Comparison of ENCODE assay signal across 1 cellular context in genomic region chr4:55729306-55730142, GRCh38.
TF ChIP-seq lines count a peak whose summit lies in the region.

No MANE protein-coding gene starts in this region.

TF ChIP-seq in K562, 482 proteins besides CTCF, POLR2A, EP300 and RAD21 (continued from another document and continues in another):
- TF ChIP-seq, protein P1, sequence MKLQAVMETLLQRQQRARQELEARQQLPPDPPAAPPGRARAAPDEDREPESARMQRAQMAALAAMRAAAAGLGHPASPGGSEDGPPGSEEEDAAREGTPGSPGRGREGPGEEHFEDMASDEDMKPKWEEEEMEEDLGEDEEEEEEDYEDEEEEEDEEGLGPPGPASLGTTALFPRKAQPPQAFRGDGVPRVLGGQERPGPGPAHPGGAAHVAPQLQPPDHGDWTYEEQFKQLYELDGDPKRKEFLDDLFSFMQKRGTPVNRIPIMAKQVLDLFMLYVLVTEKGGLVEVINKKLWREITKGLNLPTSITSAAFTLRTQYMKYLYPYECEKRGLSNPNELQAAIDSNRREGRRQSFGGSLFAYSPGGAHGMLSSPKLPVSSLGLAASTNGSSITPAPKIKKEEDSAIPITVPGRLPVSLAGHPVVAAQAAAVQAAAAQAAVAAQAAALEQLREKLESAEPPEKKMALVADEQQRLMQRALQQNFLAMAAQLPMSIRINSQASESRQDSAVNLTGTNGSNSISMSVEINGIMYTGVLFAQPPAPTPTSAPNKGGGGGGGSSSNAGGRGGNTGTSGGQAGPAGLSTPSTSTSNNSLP (IDR thresholded peaks at IDR 0.05; ENCODE audit: borderline replicate concordance, low read depth, low read length) = 0 out of 2 replicates have a peak, but pooled peaks have one; percentile 11
- TF ChIP-seq MAFF (IDR thresholded peaks at IDR 0.05; ENCODE audit: low read length) (no peak), ZNF282 (CRISPR knock-in tag; IDR thresholded peaks at IDR 0.05) (no peak), SMARCC2 (IDR thresholded peaks at IDR 0.05; ENCODE audit: low read depth) (no peak; the same call in 1 of the 2 replicates), SMAD1 (IDR thresholded peaks at IDR 0.05; ENCODE audit: low read depth, low read length, partially characterized antibody) (no peak), XRCC5 (IDR thresholded peaks at IDR 0.05; ENCODE audit: low read depth, low read length) (0 out of 2 replicates have a peak, but pooled peaks have one; percentile 32), POLR2H (tag; IDR thresholded peaks at IDR 0.05; ENCODE audit: low read depth) (peak; percentile 66; the same call in 1 of the 2 replicates), HDAC2 (IDR thresholded peaks at IDR 0.05) (peak; percentile 71), ZNF146 (CRISPR knock-in tag; IDR thresholded peaks at IDR 0.05; ENCODE audit: unreplicated experiment) (no peak), ZSCAN29 (IDR thresholded peaks at IDR 0.05) (no peak), ZNF280A (IDR thresholded peaks at IDR 0.05; ENCODE audit: low read depth, partially characterized antibody) (no peak), NCOR1 (IDR thresholded peaks at IDR 0.05) (peak; percentile 84), KLF13 (tag; IDR thresholded peaks at IDR 0.05; ENCODE audit: borderline replicate concordance, low read depth) (no peak), FUS (optimal IDR thresholded peaks at IDR 0.05; ENCODE audit: low read depth, low read length) (no peak), SP2 (IDR thresholded peaks at IDR 0.05; ENCODE audit: extremely low read depth, low read depth, low read length, poor library complexity, severe bottlenecking) (no peak), ERF (CRISPR knock-in tag; IDR thresholded peaks at IDR 0.05) (no peak), POLR2AphosphoS5 (IDR thresholded peaks at IDR 0.05; ENCODE audit: control insufficient read depth, insufficient read depth, low read depth, low read length) (peak; percentile 80), ATF4 (CRISPR knock-in tag; IDR thresholded peaks at IDR 0.05) (no peak), OTX1 (CRISPR knock-in tag; IDR thresholded peaks at IDR 0.05) (0 out of 2 replicates have a peak, but pooled peaks have one; percentile 3), FOXJ3 (CRISPR knock-in tag; IDR thresholded peaks at IDR 0.05) (no peak), NFIC (IDR thresholded peaks at IDR 0.05) (no peak), SAFB2 (IDR thresholded peaks at IDR 0.05; ENCODE audit: borderline replicate concordance, low read depth, low read length, severe bottlenecking) (no peak), PHF8 (IDR thresholded peaks at IDR 0.05; ENCODE audit: borderline replicate concordance, low read length) (no peak), TCF15 (CRISPR knock-in tag; IDR thresholded peaks at IDR 0.05) (0 out of 2 replicates have a peak, but pooled peaks have one; percentile 40), NFIX (CRISPR knock-in tag; IDR thresholded peaks at IDR 0.05; ENCODE audit: low read depth) (no peak), HDAC3 (IDR thresholded peaks at IDR 0.05; ENCODE audit: borderline replicate concordance, partially characterized antibody) (peak; percentile 40), HNRNPUL1 (IDR thresholded peaks at IDR 0.05; ENCODE audit: low read length) (no peak), TAF7 (tag; IDR thresholded peaks at IDR 0.05) (no peak), SRF (CRISPR knock-in tag; IDR thresholded peaks at IDR 0.05) (peak in 1 of 2 experiments; percentile 27; a peak in 1 of 4 replicates), MITF (IDR thresholded peaks at IDR 0.05) (peak; percentile 93), DIDO1 (tag; IDR thresholded peaks at IDR 0.05; ENCODE audit: low read depth) (no peak), KDM5B (IDR thresholded peaks at IDR 0.05; ENCODE audit: insufficient replicate concordance, low read depth, low read length) (no peak), MCM5 (IDR thresholded peaks at IDR 0.05; ENCODE audit: low read depth) (no peak), ETV6 (IDR thresholded peaks at IDR 0.05; ENCODE audit: borderline replicate concordance in 1 of 2, low read depth in 2 of 2, low read length in 1 of 2) (no peak), ETV6 (CRISPR knock-in tag; IDR thresholded peaks at IDR 0.05; ENCODE audit: borderline replicate concordance) (no peak), FOXK2 (conservative IDR thresholded peaks at IDR 0.05 in 1 of 2, IDR thresholded peaks at IDR 0.05 in 1 of 2; ENCODE audit: low read depth in 2 of 2) (no peak), FOSL1 (tag; conservative IDR thresholded peaks at IDR 0.05) (no peak; the same call in 1 of the 2 replicates), ZBTB7A (IDR thresholded peaks at IDR 0.05; ENCODE audit: borderline replicate concordance, control insufficient read depth, low read depth, low read length) (peak; percentile 38; the same call in 1 of the 2 replicates), GATAD2A (IDR thresholded peaks at IDR 0.05) (peak; percentile 71; the same call in 1 of the 2 replicates), NR2C1 (IDR thresholded peaks at IDR 0.05) (peak; percentile 90), NR2C1 (tag; IDR thresholded peaks at IDR 0.05) (peak; percentile 87), ZNF354B (CRISPR knock-in tag; IDR thresholded peaks at IDR 0.05) (no peak), ZNF696 (CRISPR knock-in tag; conservative IDR thresholded peaks at IDR 0.05) (no peak), ZNF57 (CRISPR knock-in tag; IDR thresholded peaks at IDR 0.05) (no peak), ZNF316 (IDR thresholded peaks at IDR 0.05) (peak; percentile 52)
- TF ChIP-seq, protein P2, sequence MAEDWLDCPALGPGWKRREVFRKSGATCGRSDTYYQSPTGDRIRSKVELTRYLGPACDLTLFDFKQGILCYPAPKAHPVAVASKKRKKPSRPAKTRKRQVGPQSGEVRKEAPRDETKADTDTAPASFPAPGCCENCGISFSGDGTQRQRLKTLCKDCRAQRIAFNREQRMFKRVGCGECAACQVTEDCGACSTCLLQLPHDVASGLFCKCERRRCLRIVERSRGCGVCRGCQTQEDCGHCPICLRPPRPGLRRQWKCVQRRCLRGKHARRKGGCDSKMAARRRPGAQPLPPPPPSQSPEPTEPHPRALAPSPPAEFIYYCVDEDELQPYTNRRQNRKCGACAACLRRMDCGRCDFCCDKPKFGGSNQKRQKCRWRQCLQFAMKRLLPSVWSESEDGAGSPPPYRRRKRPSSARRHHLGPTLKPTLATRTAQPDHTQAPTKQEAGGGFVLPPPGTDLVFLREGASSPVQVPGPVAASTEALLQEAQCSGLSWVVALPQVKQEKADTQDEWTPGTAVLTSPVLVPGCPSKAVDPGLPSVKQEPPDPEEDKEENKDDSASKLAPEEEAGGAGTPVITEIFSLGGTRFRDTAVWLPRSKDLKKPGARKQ (CRISPR knock-in tag; IDR thresholded peaks at IDR 0.05) = no peak
- TF ChIP-seq, protein P3, sequence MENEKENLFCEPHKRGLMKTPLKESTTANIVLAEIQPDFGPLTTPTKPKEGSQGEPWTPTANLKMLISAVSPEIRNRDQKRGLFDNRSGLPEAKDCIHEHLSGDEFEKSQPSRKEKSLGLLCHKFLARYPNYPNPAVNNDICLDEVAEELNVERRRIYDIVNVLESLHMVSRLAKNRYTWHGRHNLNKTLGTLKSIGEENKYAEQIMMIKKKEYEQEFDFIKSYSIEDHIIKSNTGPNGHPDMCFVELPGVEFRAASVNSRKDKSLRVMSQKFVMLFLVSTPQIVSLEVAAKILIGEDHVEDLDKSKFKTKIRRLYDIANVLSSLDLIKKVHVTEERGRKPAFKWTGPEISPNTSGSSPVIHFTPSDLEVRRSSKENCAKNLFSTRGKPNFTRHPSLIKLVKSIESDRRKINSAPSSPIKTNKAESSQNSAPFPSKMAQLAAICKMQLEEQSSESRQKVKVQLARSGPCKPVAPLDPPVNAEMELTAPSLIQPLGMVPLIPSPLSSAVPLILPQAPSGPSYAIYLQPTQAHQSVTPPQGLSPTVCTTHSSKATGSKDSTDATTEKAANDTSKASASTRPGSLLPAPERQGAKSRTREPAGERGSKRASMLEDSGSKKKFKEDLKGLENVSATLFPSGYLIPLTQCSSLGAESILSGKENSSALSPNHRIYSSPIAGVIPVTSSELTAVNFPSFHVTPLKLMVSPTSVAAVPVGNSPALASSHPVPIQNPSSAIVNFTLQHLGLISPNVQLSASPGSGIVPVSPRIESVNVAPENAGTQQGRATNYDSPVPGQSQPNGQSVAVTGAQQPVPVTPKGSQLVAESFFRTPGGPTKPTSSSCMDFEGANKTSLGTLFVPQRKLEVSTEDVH (IDR thresholded peaks at IDR 0.05; ENCODE audit: low read depth, partially characterized antibody) = no peak
- TF ChIP-seq, protein P4, sequence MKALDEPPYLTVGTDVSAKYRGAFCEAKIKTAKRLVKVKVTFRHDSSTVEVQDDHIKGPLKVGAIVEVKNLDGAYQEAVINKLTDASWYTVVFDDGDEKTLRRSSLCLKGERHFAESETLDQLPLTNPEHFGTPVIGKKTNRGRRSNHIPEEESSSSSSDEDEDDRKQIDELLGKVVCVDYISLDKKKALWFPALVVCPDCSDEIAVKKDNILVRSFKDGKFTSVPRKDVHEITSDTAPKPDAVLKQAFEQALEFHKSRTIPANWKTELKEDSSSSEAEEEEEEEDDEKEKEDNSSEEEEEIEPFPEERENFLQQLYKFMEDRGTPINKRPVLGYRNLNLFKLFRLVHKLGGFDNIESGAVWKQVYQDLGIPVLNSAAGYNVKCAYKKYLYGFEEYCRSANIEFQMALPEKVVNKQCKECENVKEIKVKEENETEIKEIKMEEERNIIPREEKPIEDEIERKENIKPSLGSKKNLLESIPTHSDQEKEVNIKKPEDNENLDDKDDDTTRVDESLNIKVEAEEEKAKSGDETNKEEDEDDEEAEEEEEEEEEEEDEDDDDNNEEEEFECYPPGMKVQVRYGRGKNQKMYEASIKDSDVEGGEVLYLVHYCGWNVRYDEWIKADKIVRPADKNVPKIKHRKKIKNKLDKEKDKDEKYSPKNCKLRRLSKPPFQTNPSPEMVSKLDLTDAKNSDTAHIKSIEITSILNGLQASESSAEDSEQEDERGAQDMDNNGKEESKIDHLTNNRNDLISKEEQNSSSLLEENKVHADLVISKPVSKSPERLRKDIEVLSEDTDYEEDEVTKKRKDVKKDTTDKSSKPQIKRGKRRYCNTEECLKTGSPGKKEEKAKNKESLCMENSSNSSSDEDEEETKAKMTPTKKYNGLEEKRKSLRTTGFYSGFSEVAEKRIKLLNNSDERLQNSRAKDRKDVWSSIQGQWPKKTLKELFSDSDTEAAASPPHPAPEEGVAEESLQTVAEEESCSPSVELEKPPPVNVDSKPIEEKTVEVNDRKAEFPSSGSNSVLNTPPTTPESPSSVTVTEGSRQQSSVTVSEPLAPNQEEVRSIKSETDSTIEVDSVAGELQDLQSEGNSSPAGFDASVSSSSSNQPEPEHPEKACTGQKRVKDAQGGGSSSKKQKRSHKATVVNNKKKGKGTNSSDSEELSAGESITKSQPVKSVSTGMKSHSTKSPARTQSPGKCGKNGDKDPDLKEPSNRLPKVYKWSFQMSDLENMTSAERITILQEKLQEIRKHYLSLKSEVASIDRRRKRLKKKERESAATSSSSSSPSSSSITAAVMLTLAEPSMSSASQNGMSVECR (CRISPR knock-in tag; IDR thresholded peaks at IDR 0.05) = no peak
- TF ChIP-seq, protein P5, sequence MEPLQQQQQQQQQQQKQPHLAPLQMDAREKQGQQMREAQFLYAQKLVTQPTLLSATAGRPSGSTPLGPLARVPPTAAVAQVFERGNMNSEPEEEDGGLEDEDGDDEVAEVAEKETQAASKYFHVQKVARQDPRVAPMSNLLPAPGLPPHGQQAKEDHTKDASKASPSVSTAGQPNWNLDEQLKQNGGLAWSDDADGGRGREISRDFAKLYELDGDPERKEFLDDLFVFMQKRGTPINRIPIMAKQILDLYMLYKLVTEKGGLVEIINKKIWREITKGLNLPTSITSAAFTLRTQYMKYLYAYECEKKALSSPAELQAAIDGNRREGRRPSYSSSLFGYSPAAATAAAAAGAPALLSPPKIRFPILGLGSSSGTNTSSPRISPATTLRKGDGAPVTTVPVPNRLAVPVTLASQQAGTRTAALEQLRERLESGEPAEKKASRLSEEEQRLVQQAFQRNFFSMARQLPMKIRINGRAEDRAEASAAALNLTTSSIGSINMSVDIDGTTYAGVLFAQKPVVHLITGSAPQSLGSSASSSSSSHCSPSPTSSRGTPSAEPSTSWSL (CRISPR knock-in tag; IDR thresholded peaks at IDR 0.05; ENCODE audit: borderline replicate concordance) = no peak
- TF ChIP-seq, protein P6, sequence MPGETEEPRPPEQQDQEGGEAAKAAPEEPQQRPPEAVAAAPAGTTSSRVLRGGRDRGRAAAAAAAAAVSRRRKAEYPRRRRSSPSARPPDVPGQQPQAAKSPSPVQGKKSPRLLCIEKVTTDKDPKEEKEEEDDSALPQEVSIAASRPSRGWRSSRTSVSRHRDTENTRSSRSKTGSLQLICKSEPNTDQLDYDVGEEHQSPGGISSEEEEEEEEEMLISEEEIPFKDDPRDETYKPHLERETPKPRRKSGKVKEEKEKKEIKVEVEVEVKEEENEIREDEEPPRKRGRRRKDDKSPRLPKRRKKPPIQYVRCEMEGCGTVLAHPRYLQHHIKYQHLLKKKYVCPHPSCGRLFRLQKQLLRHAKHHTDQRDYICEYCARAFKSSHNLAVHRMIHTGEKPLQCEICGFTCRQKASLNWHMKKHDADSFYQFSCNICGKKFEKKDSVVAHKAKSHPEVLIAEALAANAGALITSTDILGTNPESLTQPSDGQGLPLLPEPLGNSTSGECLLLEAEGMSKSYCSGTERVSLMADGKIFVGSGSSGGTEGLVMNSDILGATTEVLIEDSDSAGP (CRISPR knock-in tag; IDR thresholded peaks at IDR 0.05) = no peak
